ENCODE assay signal across 17 cellular contexts in genomic region chr1:22799971-22800370, GRCh38.
"Had no signal": no experiment of that assay in that cellular context is flagged by ENCODE, and none has a peak within 500 bp of the region (broad histone marks: within the 10 kb centered on the region; RNA-seq: fewer than 3 reads in every experiment).

No MANE protein-coding gene starts in this region.

- H3K9me3 Mint-ChIP-seq: activated B cell treated with CpG ODN at 0.5 μM for 24 hours; activated CD4-positive, alpha-beta T cell treated with anti-CD3 and anti-CD28 coated beads, Interleukin-2, amount 10 ng/mL, durations not matched to agents 24 days and 14 days; activated naive CD8-positive, alpha-beta T cell treated with anti-CD3 and anti-CD28 coated beads for 36 hours; natural killer cell treated with Interleukin-12 subunit alpha and Interleukin-12 subunit beta and Interleukin-15 and Interleukin-18, amount 100 ng/mL, for 72 hours; stimulated activated effector memory CD8-positive, alpha-beta T cell treated with anti-CD3 and anti-CD28 coated beads, Interleukin-12 subunit alpha, Interleukin-12 subunit beta, amount 100 ng/mL, for 72 hours had no signal

- H3K36me3 Mint-ChIP-seq: activated naive CD8-positive, alpha-beta T cell treated with anti-CD3 and anti-CD28 coated beads for 36 hours; natural killer cell treated with Interleukin-12 subunit alpha and Interleukin-12 subunit beta and Interleukin-15 and Interleukin-18, amount 100 ng/mL, for 72 hours; stimulated activated effector memory CD8-positive, alpha-beta T cell treated with anti-CD3 and anti-CD28 coated beads, Interleukin-12 subunit alpha, Interleukin-12 subunit beta, amount 100 ng/mL, for 72 hours had no signal

- H3K9me3 ChIP-seq: breast epithelium, gastroesophageal sphincter, pancreas, tibial nerve, uterus had no signal

- H3K4me3 ChIP-seq: breast epithelium, gastroesophageal sphincter, pancreas, tibial nerve, uterus had no signal

- H3K27me3 Mint-ChIP-seq: activated CD4-positive, alpha-beta T cell treated with anti-CD3 and anti-CD28 coated beads, Interleukin-2, amount 10 ng/mL, durations not matched to agents 24 days and 14 days; activated naive CD8-positive, alpha-beta T cell treated with anti-CD3 and anti-CD28 coated beads for 36 hours had no signal

- H3K4me1 Mint-ChIP-seq: activated B cell treated with CpG ODN at 0.5 μM for 24 hours; activated CD4-positive, alpha-beta T cell treated with anti-CD3 and anti-CD28 coated beads, Interleukin-2, amount 10 ng/mL, durations not matched to agents 24 days and 14 days; activated naive CD8-positive, alpha-beta T cell treated with anti-CD3 and anti-CD28 coated beads for 36 hours; stimulated activated effector memory CD8-positive, alpha-beta T cell treated with anti-CD3 and anti-CD28 coated beads, Interleukin-12 subunit alpha, Interleukin-12 subunit beta, amount 100 ng/mL, for 72 hours had no signal

- H3K27ac ChIP-seq: breast epithelium, gastroesophageal sphincter, pancreas, uterus had no signal

- H3K27ac Mint-ChIP-seq: activated B cell treated with CpG ODN at 0.5 μM for 24 hours; activated CD4-positive, alpha-beta T cell treated with anti-CD3 and anti-CD28 coated beads, Interleukin-2, amount 10 ng/mL, durations not matched to agents 24 days and 14 days; activated naive CD8-positive, alpha-beta T cell treated with anti-CD3 and anti-CD28 coated beads for 36 hours; natural killer cell treated with Interleukin-12 subunit alpha and Interleukin-12 subunit beta and Interleukin-15 and Interleukin-18, amount 100 ng/mL, for 72 hours; stimulated activated effector memory CD8-positive, alpha-beta T cell treated with anti-CD3 and anti-CD28 coated beads, Interleukin-12 subunit alpha, Interleukin-12 subunit beta, amount 100 ng/mL, for 72 hours had no signal

- H3K4me3 Mint-ChIP-seq: activated B cell treated with CpG ODN at 0.5 μM for 24 hours; activated CD4-positive, alpha-beta T cell treated with anti-CD3 and anti-CD28 coated beads, Interleukin-2, amount 10 ng/mL, durations not matched to agents 24 days and 14 days; activated naive CD8-positive, alpha-beta T cell treated with anti-CD3 and anti-CD28 coated beads for 36 hours; natural killer cell treated with Interleukin-12 subunit alpha and Interleukin-12 subunit beta and Interleukin-15 and Interleukin-18, amount 100 ng/mL, for 72 hours; stimulated activated effector memory CD8-positive, alpha-beta T cell treated with anti-CD3 and anti-CD28 coated beads, Interleukin-12 subunit alpha, Interleukin-12 subunit beta, amount 100 ng/mL, for 72 hours had no signal

- H3K36me3 ChIP-seq: breast epithelium, gastroesophageal sphincter, pancreas, tibial nerve, uterus had no signal

- H3K27me3 ChIP-seq: breast epithelium, pancreas, tibial nerve, uterus had no signal

- DNase-seq: activated B cell treated with CpG ODN at 0.5 μM for 24 hours; activated CD4-positive, alpha-beta T cell treated with anti-CD3 and anti-CD28 coated beads, Interleukin-2, amount 10 ng/mL, durations not matched to agents 24 days and 14 days; activated CD8-positive, alpha-beta memory T cell treated with anti-CD3 and anti-CD28 coated beads for 24 hours; activated naive CD8-positive, alpha-beta T cell treated with anti-CD3 and anti-CD28 coated beads for 36 hours; aorta; erythroblast; kidney glomerular epithelial cell; mesendoderm; pancreas; stimulated activated CD4-positive, alpha-beta T cell treated with anti-CD3 and anti-CD28 coated beads, Interleukin-1b, Interleukin-23, amount 100 ng/mL, for 48 hours; T-helper 2 cell; uterus had no signal

- H3K4me1 ChIP-seq: breast epithelium, uterus had no signal

- ATAC-seq: gastroesophageal sphincter; natural killer cell treated with Interleukin-12 subunit alpha and Interleukin-12 subunit beta and Interleukin-15 and Interleukin-18, amount 100 ng/mL, for 72 hours; pancreas; stimulated activated effector memory CD8-positive, alpha-beta T cell treated with anti-CD3 and anti-CD28 coated beads, Interleukin-12 subunit alpha, Interleukin-12 subunit beta, amount 100 ng/mL, for 72 hours had no signal
